In the genomic region with DNA sequence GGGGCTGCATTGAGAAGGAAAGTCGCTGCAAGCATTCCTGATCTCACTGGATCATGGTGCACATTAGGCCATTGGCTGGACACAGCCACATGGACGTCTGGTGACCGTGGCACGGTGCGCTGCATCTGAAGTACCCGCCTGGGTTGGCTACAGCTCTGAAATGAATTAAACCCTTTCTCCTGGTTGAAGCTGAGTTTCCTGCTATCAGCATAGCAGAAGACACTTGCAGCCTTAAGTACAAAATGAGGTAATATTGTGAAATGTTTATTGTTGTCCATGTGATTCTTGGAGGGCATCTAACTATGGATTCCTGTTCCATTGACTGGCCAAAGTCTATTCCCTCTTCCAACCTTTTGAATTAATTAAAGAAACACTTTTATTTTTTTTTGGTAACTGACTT, we compare ENCODE assay signal across 1 cellular context.
TF ChIP-seq lines count a peak whose summit lies in the region.

No MANE protein-coding gene starts in this region.

TF ChIP-seq in HepG2, 621 proteins besides CTCF, POLR2A, EP300 and RAD21 (continued from another document):
- TF ChIP-seq, protein P1, sequence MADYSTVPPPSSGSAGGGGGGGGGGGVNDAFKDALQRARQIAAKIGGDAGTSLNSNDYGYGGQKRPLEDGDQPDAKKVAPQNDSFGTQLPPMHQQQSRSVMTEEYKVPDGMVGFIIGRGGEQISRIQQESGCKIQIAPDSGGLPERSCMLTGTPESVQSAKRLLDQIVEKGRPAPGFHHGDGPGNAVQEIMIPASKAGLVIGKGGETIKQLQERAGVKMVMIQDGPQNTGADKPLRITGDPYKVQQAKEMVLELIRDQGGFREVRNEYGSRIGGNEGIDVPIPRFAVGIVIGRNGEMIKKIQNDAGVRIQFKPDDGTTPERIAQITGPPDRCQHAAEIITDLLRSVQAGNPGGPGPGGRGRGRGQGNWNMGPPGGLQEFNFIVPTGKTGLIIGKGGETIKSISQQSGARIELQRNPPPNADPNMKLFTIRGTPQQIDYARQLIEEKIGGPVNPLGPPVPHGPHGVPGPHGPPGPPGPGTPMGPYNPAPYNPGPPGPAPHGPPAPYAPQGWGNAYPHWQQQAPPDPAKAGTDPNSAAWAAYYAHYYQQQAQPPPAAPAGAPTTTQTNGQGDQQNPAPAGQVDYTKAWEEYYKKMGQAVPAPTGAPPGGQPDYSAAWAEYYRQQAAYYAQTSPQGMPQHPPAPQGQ (CRISPR knock-in tag; IDR thresholded peaks at IDR 0.05; ENCODE audit: borderline replicate concordance): no peak
- TF ChIP-seq ONECUT2 (CRISPR knock-in tag; IDR thresholded peaks at IDR 0.05): no peak
- TF ChIP-seq CEBPB (IDR thresholded peaks at IDR 0.05; ENCODE audit: borderline replicate concordance, low read depth, low read length): 0 out of 2 replicates have a peak, but pooled peaks have one; percentile 25
- TF ChIP-seq MATR3 (CRISPR knock-in tag; IDR thresholded peaks at IDR 0.05): no peak
- TF ChIP-seq, protein P2, sequence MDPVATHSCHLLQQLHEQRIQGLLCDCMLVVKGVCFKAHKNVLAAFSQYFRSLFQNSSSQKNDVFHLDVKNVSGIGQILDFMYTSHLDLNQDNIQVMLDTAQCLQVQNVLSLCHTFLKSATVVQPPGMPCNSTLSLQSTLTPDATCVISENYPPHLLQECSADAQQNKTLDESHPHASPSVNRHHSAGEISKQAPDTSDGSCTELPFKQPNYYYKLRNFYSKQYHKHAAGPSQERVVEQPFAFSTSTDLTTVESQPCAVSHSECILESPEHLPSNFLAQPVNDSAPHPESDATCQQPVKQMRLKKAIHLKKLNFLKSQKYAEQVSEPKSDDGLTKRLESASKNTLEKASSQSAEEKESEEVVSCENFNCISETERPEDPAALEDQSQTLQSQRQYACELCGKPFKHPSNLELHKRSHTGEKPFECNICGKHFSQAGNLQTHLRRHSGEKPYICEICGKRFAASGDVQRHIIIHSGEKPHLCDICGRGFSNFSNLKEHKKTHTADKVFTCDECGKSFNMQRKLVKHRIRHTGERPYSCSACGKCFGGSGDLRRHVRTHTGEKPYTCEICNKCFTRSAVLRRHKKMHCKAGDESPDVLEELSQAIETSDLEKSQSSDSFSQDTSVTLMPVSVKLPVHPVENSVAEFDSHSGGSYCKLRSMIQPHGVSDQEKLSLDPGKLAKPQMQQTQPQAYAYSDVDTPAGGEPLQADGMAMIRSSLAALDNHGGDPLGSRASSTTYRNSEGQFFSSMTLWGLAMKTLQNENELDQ (CRISPR knock-in tag; IDR thresholded peaks at IDR 0.05; ENCODE audit: borderline replicate concordance): no peak
